Comparison of ENCODE assay signal across 8 cellular contexts in genomic region chr21:15894596-15894995, GRCh38.
A peak's percentile ranks its signal among the peaks of the same experiment; 100 is the strongest.
DNase-seq lines count a peak whose midpoint lies in the region; ATAC-seq and TF ChIP-seq lines count a peak whose summit lies in the region.

No MANE protein-coding gene starts in this region.

- H3K4me1 ChIP-seq in mammary epithelial cell (ENCODE audit: insufficient read depth, low read length) (no peaks in the 10 kb centered on the region), gastroesophageal sphincter (no peaks in the 10 kb centered on the region)

- no peak overlapping the region for H2AFZ ChIP-seq in mammary epithelial cell (ENCODE audit: low read depth, low read length)

- BruUV-seq in mammary epithelial cell (replicated peaks; lab: Mats Ljungman, UMichigan): no TSS peak

- H3K79me2 ChIP-seq in mammary epithelial cell (ENCODE audit: insufficient read depth, low read length): no peaks in the 10 kb centered on the region

- H3K9me3 ChIP-seq in mammary epithelial cell (replicated peaks; ENCODE audit: insufficient read depth, low read length): no peaks in the 10 kb centered on the region
- H3K9me3 ChIP-seq in gastroesophageal sphincter: peaks cover 0 to under 1% (median 0%) of the 10 kb centered on the region in 3 donors

- no peak for TF ChIP-seq EP300 in gastroesophageal sphincter (IDR thresholded peaks at IDR 0.05)

- H3K27me3 ChIP-seq in mammary epithelial cell (ENCODE audit: insufficient read depth, low read length): no peaks in the 10 kb centered on the region
- H3K27me3 ChIP-seq in gastroesophageal sphincter: no peaks in the 10 kb centered on the region

- H3K4me2 ChIP-seq in mammary epithelial cell (ENCODE audit: insufficient read depth, low read depth, low read length): no peak overlapping the region

- no peak overlapping the region for H3K4me3 ChIP-seq in mammary epithelial cell (replicated peaks in 1 of 3; ENCODE audit: insufficient read depth in 1 of 3, low read depth in 2 of 3, low read length in 3 of 3)
- H3K4me3 ChIP-seq in gastroesophageal sphincter: no peak overlapping the region

- intact Hi-C loops in mammary epithelial cell (cut with micrococcal nuclease): loop anchor here (1.0 to 10.0 kb wide), 2 partner anchors 436 to 710 kb away; no protein-coding TSS in a partner anchor

- dilution Hi-C loops in mammary epithelial cell (cut with HindIII; ENCODE audit: low sequenced_read_pairs): no loop called here

- CTCF ChIA-PET in mammary epithelial cell (lab: Charles Lee; ENCODE audit: low non-redundant PET): no interaction called here

- no peak overlapping the region for H3K9ac ChIP-seq in mammary epithelial cell (ENCODE audit: insufficient read depth, low read length)

- ATAC-seq in gastroesophageal sphincter: no peak
- ATAC-seq in HG03432 (IDR thresholded peaks at IDR 0.05; ENCODE audit: unreplicated experiment): no peak

- H3K36me3 ChIP-seq in mammary epithelial cell (ENCODE audit: insufficient read depth, low read length) (no peaks in the 10 kb centered on the region), gastroesophageal sphincter (no peaks in the 10 kb centered on the region)

- H4K20me1 ChIP-seq in mammary epithelial cell (ENCODE audit: insufficient read depth, low read length): no peaks in the 10 kb centered on the region

- no peak overlapping the region for H3K27ac ChIP-seq in mammary epithelial cell (ENCODE audit: insufficient read depth, low read depth, low read length)
- H3K27ac ChIP-seq in gastroesophageal sphincter: no peak overlapping the region

- DNase-seq in Caki2 (ENCODE audit: low read depth) (peak; percentile 27), M059J (ENCODE audit: low read depth) (peak; percentile 35), mammary epithelial cell (no peak), myocyte (ENCODE audit: low read depth) (peak; percentile 44), cerebellum (ENCODE audit: low spot score) (no peak), NCI-H2196 (lab: John Stamatoyannopoulos, UW; ENCODE audit: unreplicated experiment) (no peak)

- TF ChIP-seq POLR2A in gastroesophageal sphincter (IDR thresholded peaks at IDR 0.05): no peak

- TF ChIP-seq CTCF in mammary epithelial cell (conservative IDR thresholded peaks at IDR 0.05 in 1 of 2, IDR thresholded peaks at IDR 0.05 in 1 of 2; ENCODE audit: extremely low read depth in 1 of 2, insufficient read depth in 1 of 2, low read depth in 1 of 2, low read length in 2 of 2): peak; percentile 37 to 45
- TF ChIP-seq CTCF in gastroesophageal sphincter (IDR thresholded peaks at IDR 0.05): peak in 2 of 4 experiments; percentile 33 to 42

- in situ Hi-C loops in Caki2 (cut with HindIII; ENCODE audit: low pct_unique_long_range_greater_than_20kb, low sequenced_read_pairs) (no loop called here), mammary epithelial cell (cut with MboI; ENCODE audit: low sequenced_read_pairs in 2 of 2) (no loop called here)

Comparison
In these comparisons a context has a peak if more than half of its experiments do, and no peak if none do; other contexts are left out.
1. DNase-seq: peak in Caki2 (single experiment), M059J (single experiment) and myocyte (single experiment); none in mammary epithelial cell (single experiment), cerebellum (single experiment) and NCI-H2196 (single experiment).